In the genomic region with DNA sequence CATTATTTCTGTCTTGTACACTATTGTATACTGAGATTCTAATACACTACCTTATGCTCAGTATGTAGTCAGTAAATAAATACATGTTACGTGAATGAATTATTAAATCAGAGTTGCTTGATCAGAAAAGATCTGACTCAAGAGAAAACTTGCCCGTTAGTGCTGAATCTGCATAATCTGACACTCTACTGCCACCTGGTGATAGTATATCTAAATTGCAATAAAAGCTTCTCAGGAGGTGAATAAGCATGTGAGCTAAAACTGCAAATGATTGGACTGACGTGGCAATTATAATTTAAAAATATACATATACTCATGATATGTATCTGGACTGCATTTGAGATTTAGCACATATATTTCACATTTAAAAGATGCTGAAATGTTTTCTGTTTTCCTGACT, we compare ENCODE assay signal across 9 cellular contexts.
A peak's percentile ranks its signal among the peaks of the same experiment; 100 is the strongest.
DNase-seq lines count a peak whose midpoint lies in the region; ATAC-seq and TF ChIP-seq lines count a peak whose summit lies in the region.
"Had no signal": no experiment of that assay in that cellular context is flagged by ENCODE, and none has a peak within 500 bp of the region (broad histone marks: within the 10 kb centered on the region; RNA-seq: fewer than 3 reads in every experiment).

No MANE protein-coding gene starts in this region.

- H3K27me3 ChIP-seq in HL-60 (ENCODE audit: insufficient read depth, poor library complexity, severe bottlenecking) = no peaks in the 10 kb centered on the region

- H3K4me3 ChIP-seq in HL-60 (replicated peaks; ENCODE audit: insufficient read depth, low read length) = no peak overlapping the region
- H3K4me3 ChIP-seq in coronary artery = no peak overlapping the region

- H3K27ac ChIP-seq in HL-60 (replicated peaks) (no peak overlapping the region), coronary artery (no peak overlapping the region)

- intact Hi-C loops in left cardiac atrium (cut with DNase I) = no loop called here

- TF ChIP-seq CTCF in HL-60 (IDR thresholded peaks at IDR 0.05; ENCODE audit: insufficient read depth, low read length) (peak; percentile 45), coronary artery (IDR thresholded peaks at IDR 0.05) (no peak)

- DNase-seq in COR-L47 (lab: John Stamatoyannopoulos, UW) (peak; percentile 5), HL-60 (ENCODE audit: low read depth in 1 of 2, low spot score in 1 of 2) (peak in 1 of 2 experiments; percentile 38), RPMI7951 (ENCODE audit: low read depth) (peak; percentile 32), glomerular visceral epithelial cell (ENCODE audit: extremely low spot score) (peak; percentile 5), T1000 (lab: John Stamatoyannopoulos, UW) (no peak), HPDE6-E6E7 (ENCODE audit: extremely low spot score) (no peak), coronary artery (ENCODE audit: low spot score) (no peak), left cardiac atrium (no peak)
- DNase-seq: NCI-H1417 treated with DMSO at 0.1 percent for 48 hours had no signal

- ATAC-seq in left cardiac atrium = no peak

Comparison
In these comparisons a context has a peak if more than half of its experiments do, and no peak if none do; other contexts are left out.
1. DNase-seq: peak in COR-L47 (single experiment), RPMI7951 (single experiment) and glomerular visceral epithelial cell (single experiment); none in T1000 (single experiment), HPDE6-E6E7 (single experiment), coronary artery (single experiment) and left cardiac atrium (single experiment).